Comparison of ENCODE assay signal across 17 cellular contexts in the genomic region with DNA sequence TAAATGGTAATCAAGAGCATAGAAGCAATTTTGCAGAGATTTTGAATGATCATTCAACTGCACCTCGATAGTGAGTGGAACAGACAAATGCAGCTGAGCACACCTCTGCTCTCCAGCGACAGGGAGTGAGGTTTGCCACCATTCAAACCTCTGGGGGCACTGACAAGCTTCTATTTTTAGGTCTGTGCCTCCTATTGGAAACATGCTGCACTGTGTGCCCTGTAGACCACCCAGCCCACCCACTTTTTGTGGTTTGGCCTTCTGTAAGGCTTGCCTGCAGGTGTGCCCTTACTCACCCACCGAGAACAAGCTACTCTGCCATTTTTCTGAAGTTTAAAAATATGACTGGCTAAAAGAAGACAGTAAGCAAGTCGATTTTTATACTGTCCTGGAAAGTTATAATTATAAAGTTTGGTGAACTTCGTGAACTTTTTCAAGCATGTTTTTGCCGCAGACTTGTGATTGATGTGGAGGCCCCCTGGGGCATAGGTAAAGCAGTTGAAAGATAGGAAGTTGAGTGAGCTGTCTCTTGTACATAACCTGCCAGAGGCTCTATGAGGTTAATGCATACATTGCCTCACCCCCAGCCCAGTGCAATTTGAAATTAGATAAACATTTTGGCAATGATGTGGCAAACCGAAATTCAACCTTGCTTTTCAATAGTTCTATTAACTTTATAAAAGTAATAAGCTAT. TPM values are rescaled to one million over a fixed set of nuclear protein-coding genes. Genes with fewer than 3 reads are reported as not detected.
DNase-seq lines count a peak whose midpoint lies in the region; ATAC-seq and TF ChIP-seq lines count a peak whose summit lies in the region.
"Had no signal": no experiment of that assay in that cellular context is flagged by ENCODE, and none has a peak within 500 bp of the region (broad histone marks: within the 10 kb centered on the region; RNA-seq: fewer than 3 reads in every experiment).

No MANE protein-coding gene starts in this region.

- H4K20me1 ChIP-seq in BLaER1: no peaks in the 10 kb centered on the region

- no peak overlapping the region for H3K4me3 ChIP-seq in BLaER1
- H3K4me3 ChIP-seq in HEK293 (ENCODE audit: low read depth, low read length): no peak overlapping the region

- no peak overlapping the region for H3K27ac Mint-ChIP-seq in WTC11
- peak overlapping the region; percentile 91 for H3K27ac Mint-ChIP-seq in mesothelial cell of epicardium
- H3K27ac Mint-ChIP-seq: activated naive CD4-positive, alpha-beta T cell treated with anti-CD3 and anti-CD28 coated beads, Interleukin-2, amount 50 U/mL, for 72 hours; H9 had no signal

- ATAC-seq in WTC11 (peak; percentile 68), HG03378 (IDR thresholded peaks at IDR 0.05; ENCODE audit: unreplicated experiment) (no peak)
- ATAC-seq: left lobe of liver had no signal

- H3K27me3 Mint-ChIP-seq in WTC11 (ENCODE audit: low read depth): no peaks in the 10 kb centered on the region
- H3K27me3 Mint-ChIP-seq in mesothelial cell of epicardium (ENCODE audit: low read depth): no peaks in the 10 kb centered on the region

- H3K36me3 ChIP-seq in BLaER1 (no peaks in the 10 kb centered on the region), HEK293 (ENCODE audit: control insufficient read depth in 2 of 2, insufficient read depth in 1 of 2, low read length in 2 of 2) (no peaks in the 10 kb centered on the region)

- CTCF ChIA-PET in HEK293 (lab: Yijun Ruan, JAX) (interaction anchor here (0.6 to 2.3 kb wide), 11 partner anchors 7 to 199 kb away, joined by 3 to 8 read pairs (median 4); partner anchors contain the start of gene ADGRG6), WTC11 (lab: Charles Lee) (interaction anchor here (0.7 to 1.5 kb wide), 2 partner anchors 19 to 283 kb away, joined by 3 to 4 read pairs; no protein-coding TSS in a partner anchor)

- H3K36me3 Mint-ChIP-seq in WTC11: no peaks in the 10 kb centered on the region
- peaks cover 7% of the 10 kb centered on the region for H3K36me3 Mint-ChIP-seq in mesothelial cell of epicardium
- H3K36me3 Mint-ChIP-seq: activated naive CD4-positive, alpha-beta T cell treated with anti-CD3 and anti-CD28 coated beads, Interleukin-2, amount 50 U/mL, for 72 hours; IgD-negative memory B cell had no signal

- TF ChIP-seq CTCF in HEK293 (tag by site-specific recombination; IDR thresholded peaks at IDR 0.05): no peak
- no peak for TF ChIP-seq CTCF in WTC11 (IDR thresholded peaks at IDR 0.05)
- TF ChIP-seq CTCF in mesothelial cell of epicardium (IDR thresholded peaks at IDR 0.05; ENCODE audit: unreplicated experiment): no peak

- POLR2A ChIA-PET in HEK293 (lab: Yijun Ruan, JAX): interaction anchor here (0.6 to 1.6 kb wide), 3 partner anchors 25 to 54 kb away, joined by 3 read pairs; partner anchors contain the start of gene ADGRG6
- POLR2A ChIA-PET in WTC11 (lab: Charles Lee): no interaction called here

- DNase-seq in WTC11 (ENCODE audit: low spot score) (no peak), mesothelial cell of epicardium (ENCODE audit: low spot score in 2 of 2, unreplicated experiment in 2 of 2) (no peak), NCI-H1694 treated with DMSO at 0.1 percent for 48 hours (lab: John Stamatoyannopoulos, UW) (no peak), middle frontal gyrus (ENCODE audit: extremely low spot score, low spot score) (no peak)
- DNase-seq in stimulated activated CD4-positive, alpha-beta T cell treated with anti-CD3 and anti-CD28 coated beads, Interleukin-4, amount 100 ng/mL, for 4 hours: no peak
- DNase-seq: COR-L47; H9; NCI-H1092 treated with DMSO at 0.1 percent for 48 hours; NCI-H82; stimulated activated naive CD4-positive, alpha-beta T cell treated with Interleukin-2 at 50 U/mL for 16 hours; T-helper 9 cell had no signal

- H3K9me3 ChIP-seq in BLaER1 (peaks cover 6% of the 10 kb centered on the region; the same call in 1 of the 2 replicates), HEK293 (ENCODE audit: control insufficient read depth, insufficient read depth, low read depth, low read length) (no peaks in the 10 kb centered on the region)

- peaks cover 14% of the 10 kb centered on the region for H3K4me1 ChIP-seq in BLaER1
- H3K4me1 ChIP-seq in HEK293 (ENCODE audit: control insufficient read depth, insufficient read depth, low read length): peaks cover 30% of the 10 kb centered on the region

- H3K9ac ChIP-seq in BLaER1: no peak overlapping the region

- H3K27me3 ChIP-seq in BLaER1: no peaks in the 10 kb centered on the region

- H3K4me3 Mint-ChIP-seq in WTC11 (no peak overlapping the region), mesothelial cell of epicardium (peak overlapping the region; percentile 5)
- H3K4me3 Mint-ChIP-seq: H9, IgD-negative memory B cell had no signal

- peaks cover 14% of the 10 kb centered on the region for H3K9me3 Mint-ChIP-seq in WTC11
- peaks cover 14% of the 10 kb centered on the region for H3K9me3 Mint-ChIP-seq in mesothelial cell of epicardium

- peak overlapping the region; percentile 68 for H3K4me2 ChIP-seq in BLaER1

- H3K4me1 Mint-ChIP-seq in WTC11 (peaks cover 3% of the 10 kb centered on the region; the same call in 1 of the 2 replicates), mesothelial cell of epicardium (peaks cover 43% of the 10 kb centered on the region)
- H3K4me1 Mint-ChIP-seq: H9 had no signal

- H3K27ac ChIP-seq in BLaER1: no peak overlapping the region
- H3K27ac ChIP-seq in HEK293 (ENCODE audit: extremely low read depth, low read depth, low read length): no peak overlapping the region

TF ChIP-seq in HEK293, 187 proteins besides CTCF, POLR2A, EP300 and RAD21:
- TF ChIP-seq ZNF175 (tag by site-specific recombination; IDR thresholded peaks at IDR 0.05) (no peak), ZNF10 (tag by site-specific recombination; IDR thresholded peaks at IDR 0.05) (0 out of 2 replicates have a peak, but pooled peaks have one; percentile 41), SP7 (tag by site-specific recombination; IDR thresholded peaks at IDR 0.05) (peak; percentile 37; the same call in 1 of the 2 replicates)

TF ChIP-seq in WTC11, 78 proteins besides CTCF, POLR2A, EP300 and RAD21 (continues in another document):
- TF ChIP-seq, protein P1, sequence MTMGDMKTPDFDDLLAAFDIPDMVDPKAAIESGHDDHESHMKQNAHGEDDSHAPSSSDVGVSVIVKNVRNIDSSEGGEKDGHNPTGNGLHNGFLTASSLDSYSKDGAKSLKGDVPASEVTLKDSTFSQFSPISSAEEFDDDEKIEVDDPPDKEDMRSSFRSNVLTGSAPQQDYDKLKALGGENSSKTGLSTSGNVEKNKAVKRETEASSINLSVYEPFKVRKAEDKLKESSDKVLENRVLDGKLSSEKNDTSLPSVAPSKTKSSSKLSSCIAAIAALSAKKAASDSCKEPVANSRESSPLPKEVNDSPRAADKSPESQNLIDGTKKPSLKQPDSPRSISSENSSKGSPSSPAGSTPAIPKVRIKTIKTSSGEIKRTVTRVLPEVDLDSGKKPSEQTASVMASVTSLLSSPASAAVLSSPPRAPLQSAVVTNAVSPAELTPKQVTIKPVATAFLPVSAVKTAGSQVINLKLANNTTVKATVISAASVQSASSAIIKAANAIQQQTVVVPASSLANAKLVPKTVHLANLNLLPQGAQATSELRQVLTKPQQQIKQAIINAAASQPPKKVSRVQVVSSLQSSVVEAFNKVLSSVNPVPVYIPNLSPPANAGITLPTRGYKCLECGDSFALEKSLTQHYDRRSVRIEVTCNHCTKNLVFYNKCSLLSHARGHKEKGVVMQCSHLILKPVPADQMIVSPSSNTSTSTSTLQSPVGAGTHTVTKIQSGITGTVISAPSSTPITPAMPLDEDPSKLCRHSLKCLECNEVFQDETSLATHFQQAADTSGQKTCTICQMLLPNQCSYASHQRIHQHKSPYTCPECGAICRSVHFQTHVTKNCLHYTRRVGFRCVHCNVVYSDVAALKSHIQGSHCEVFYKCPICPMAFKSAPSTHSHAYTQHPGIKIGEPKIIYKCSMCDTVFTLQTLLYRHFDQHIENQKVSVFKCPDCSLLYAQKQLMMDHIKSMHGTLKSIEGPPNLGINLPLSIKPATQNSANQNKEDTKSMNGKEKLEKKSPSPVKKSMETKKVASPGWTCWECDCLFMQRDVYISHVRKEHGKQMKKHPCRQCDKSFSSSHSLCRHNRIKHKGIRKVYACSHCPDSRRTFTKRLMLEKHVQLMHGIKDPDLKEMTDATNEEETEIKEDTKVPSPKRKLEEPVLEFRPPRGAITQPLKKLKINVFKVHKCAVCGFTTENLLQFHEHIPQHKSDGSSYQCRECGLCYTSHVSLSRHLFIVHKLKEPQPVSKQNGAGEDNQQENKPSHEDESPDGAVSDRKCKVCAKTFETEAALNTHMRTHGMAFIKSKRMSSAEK (CRISPR knock-in tag; IDR thresholded peaks at IDR 0.05; ENCODE audit: borderline replicate concordance): no peak
- no peak for TF ChIP-seq MAX (CRISPR knock-in tag; IDR thresholded peaks at IDR 0.05)
- no peak for TF ChIP-seq ZBTB21 (CRISPR knock-in tag; IDR thresholded peaks at IDR 0.05; ENCODE audit: borderline replicate concordance)
- TF ChIP-seq NFATC4 (CRISPR knock-in tag; IDR thresholded peaks at IDR 0.05): no peak
- TF ChIP-seq ATF1 (CRISPR knock-in tag; IDR thresholded peaks at IDR 0.05): no peak
- TF ChIP-seq CREM (CRISPR knock-in tag; IDR thresholded peaks at IDR 0.05): no peak
- no peak for TF ChIP-seq SMAD3 (CRISPR knock-in tag; IDR thresholded peaks at IDR 0.05; ENCODE audit: borderline replicate concordance)
- TF ChIP-seq, protein P2, sequence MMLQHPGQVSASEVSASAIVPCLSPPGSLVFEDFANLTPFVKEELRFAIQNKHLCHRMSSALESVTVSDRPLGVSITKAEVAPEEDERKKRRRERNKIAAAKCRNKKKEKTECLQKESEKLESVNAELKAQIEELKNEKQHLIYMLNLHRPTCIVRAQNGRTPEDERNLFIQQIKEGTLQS (CRISPR knock-in tag; conservative IDR thresholded peaks at IDR 0.05): no peak
- TF ChIP-seq NR2C2 (CRISPR knock-in tag; IDR thresholded peaks at IDR 0.05): no peak
- no peak for TF ChIP-seq RORB (CRISPR knock-in tag; IDR thresholded peaks at IDR 0.05)
- TF ChIP-seq MLX (CRISPR knock-in tag; IDR thresholded peaks at IDR 0.05): no peak
- TF ChIP-seq HMGA2 (CRISPR knock-in tag; IDR thresholded peaks at IDR 0.05): no peak

RNA-seq across cellular contexts. Expression of gene ADGRG6, which starts 53.8 kb away (rescaled TPM):
- total RNA-seq in WTC11 (2021) (3.3 to 6.1 TPM (median 5.3 TPM) in 3 replicates), mesothelial cell of epicardium (33.5 to 36.6 TPM (median 35.4 TPM) in 3 replicates)
